8 cellular contexts compared by ENCODE assay signal in genomic region chr10:125059348-125059747, GRCh38.
DNase-seq lines count a peak whose midpoint lies in the region; ATAC-seq, FAIRE-seq and TF ChIP-seq lines count a peak whose summit lies in the region.
"Not testable (repeated sequence)": the region's sequence is repeated elsewhere in the genome, so short reads cannot be mapped to it uniquely, and the experiment has no call there.

No MANE protein-coding gene starts in this region.

- not testable (repeated sequence) for H3K4me2 ChIP-seq in K562 (ENCODE audit: insufficient read depth, low read length)

- not testable (repeated sequence) for FAIRE-seq in K562 (lab: Jason Lieb, UNC)

- H3K27ac ChIP-seq in K562 (ENCODE audit: extremely low read depth, low read depth, low read length) = not testable (repeated sequence)
- H3K27ac ChIP-seq in right cardiac atrium (ENCODE audit: low read length) (peak overlapping the region; percentile 0), psoas muscle (peak overlapping the region; percentile 80), testis (peak overlapping the region; percentile 43 to 80), aorta (ENCODE audit: low read depth in 1 of 2, low read length in 2 of 2) (peak overlapping the region; percentile 92 to 99)

- not testable (repeated sequence) for H3K9ac ChIP-seq in K562 (ENCODE audit: insufficient read depth in 1 of 2, low read depth in 2 of 2, low read length in 2 of 2)

- not testable (repeated sequence) for H3K4me3 ChIP-seq in K562; right cardiac atrium (ENCODE audit: low read length); psoas muscle; testis; aorta (ENCODE audit: low read length in 2 of 2)

- TF ChIP-seq CTCF in HFFc6 (IDR thresholded peaks at IDR 0.05); K562 (IDR thresholded peaks at IDR 0.05 in 2 of 3, conservative IDR thresholded peaks at IDR 0.05 in 1 of 3; ENCODE audit: insufficient read depth in 2 of 3, low read depth in 1 of 3, low read length in 3 of 3); endothelial cell (IDR thresholded peaks at IDR 0.05; ENCODE audit: unreplicated experiment); nephron progenitor cell (IDR thresholded peaks at IDR 0.05); psoas muscle (IDR thresholded peaks at IDR 0.05); testis (IDR thresholded peaks at IDR 0.05): not testable (repeated sequence)

- not testable (repeated sequence) for H2AFZ ChIP-seq in K562 (ENCODE audit: low read depth, low read length)

- not testable (repeated sequence) for BruUV-seq in K562 (replicated peaks; lab: Mats Ljungman, UMichigan)

- not testable (repeated sequence) for TF ChIP-seq POLR2A in K562 (conservative IDR thresholded peaks at IDR 0.05); testis (IDR thresholded peaks at IDR 0.05)

- H3K4me1 ChIP-seq in K562 (replicated peaks in 1 of 2; ENCODE audit: control insufficient read depth in 2 of 2, insufficient read depth in 2 of 2, low read length in 2 of 2) (peaks cover 12 to 25% of the 10 kb centered on the region in 2 experiments), right cardiac atrium (ENCODE audit: control insufficient read depth, insufficient read depth, low read length) (peaks cover 45% of the 10 kb centered on the region), psoas muscle (peaks cover 99% of the 10 kb centered on the region), testis (peaks cover 77% of the 10 kb centered on the region)
- H3K4me1 ChIP-seq in aorta (ENCODE audit: control insufficient read depth in 1 of 2, insufficient read depth in 2 of 2, low read length in 2 of 2) = not testable (repeated sequence)

- H3K27me3 Mint-ChIP-seq in HFFc6 (ENCODE audit: insufficient read depth); nephron progenitor cell (ENCODE audit: low read depth, poor library complexity): not testable (repeated sequence)
- H3K27me3 Mint-ChIP-seq in endothelial cell (ENCODE audit: unreplicated experiment) = peaks cover 13% of the 10 kb centered on the region

- H3K36me3 ChIP-seq in K562 (ENCODE audit: control insufficient read depth, insufficient read depth, low read length) = peaks cover 27% of the 10 kb centered on the region; the same call in 2 of the 3 replicates
- H3K36me3 ChIP-seq in psoas muscle (ENCODE audit: insufficient read depth in 1 of 2, low read depth in 1 of 2); testis (ENCODE audit: low read depth, missing control alignments); aorta (ENCODE audit: control insufficient read depth in 1 of 2, insufficient read depth in 2 of 2, low read length in 1 of 2): not testable (repeated sequence)

- CTCF ChIA-PET in K562 (lab: Yijun Ruan, JAX; ENCODE audit: low intra/inter-chr PET ratio) = not testable (repeated sequence)

- POLR2A ChIA-PET in K562 (lab: Yijun Ruan, JAX) = not testable (repeated sequence)

- peaks cover 92% of the 10 kb centered on the region for H3K4me1 Mint-ChIP-seq in HFFc6 (ENCODE audit: low read depth)
- peaks cover 62% of the 10 kb centered on the region for H3K4me1 Mint-ChIP-seq in endothelial cell (ENCODE audit: unreplicated experiment)
- peaks cover 98% of the 10 kb centered on the region for H3K4me1 Mint-ChIP-seq in nephron progenitor cell

- not testable (repeated sequence) for H3K9me1 ChIP-seq in K562 (ENCODE audit: control insufficient read depth, insufficient read depth, low read length)

- not testable (repeated sequence) for ATAC-seq in K562; right cardiac atrium; psoas muscle; aorta (ENCODE audit: low FRiP score)

- not testable (repeated sequence) for H3K27me3 ChIP-seq in K562 (ENCODE audit: control insufficient read depth in 2 of 2, insufficient read depth in 2 of 2, low read length in 2 of 2); right cardiac atrium (ENCODE audit: control insufficient read depth, insufficient read depth); psoas muscle (ENCODE audit: insufficient read depth in 3 of 3, low read length in 2 of 3); testis; aorta (ENCODE audit: control insufficient read depth in 1 of 2, insufficient read depth in 2 of 2, low read length in 1 of 2)

- H3K4me3 Mint-ChIP-seq in HFFc6, nephron progenitor cell: not testable (repeated sequence)
- peak overlapping the region; percentile 51 for H3K4me3 Mint-ChIP-seq in endothelial cell (ENCODE audit: unreplicated experiment)

- peaks cover 36% of the 10 kb centered on the region for H3K36me3 Mint-ChIP-seq in HFFc6 (ENCODE audit: low read depth)
- peaks cover 37% of the 10 kb centered on the region for H3K36me3 Mint-ChIP-seq in endothelial cell (ENCODE audit: low read depth, unreplicated experiment)
- peaks cover 37% of the 10 kb centered on the region for H3K36me3 Mint-ChIP-seq in nephron progenitor cell (ENCODE audit: low read depth)

- peaks cover 75% of the 10 kb centered on the region for H3K79me2 ChIP-seq in K562 (ENCODE audit: control insufficient read depth, insufficient read depth, low read length)

- TF ChIP-seq RAD21 in K562 (CRISPR knock-in tag; conservative IDR thresholded peaks at IDR 0.05 in 1 of 2, IDR thresholded peaks at IDR 0.05 in 1 of 2) = not testable (repeated sequence)

- DNase-seq in HFFc6; endothelial cell (ENCODE audit: low spot score); right cardiac atrium; nephron progenitor cell; psoas muscle; testis: not testable (repeated sequence)
- peak in 1 of 4 experiments; percentile 0 for DNase-seq in K562 (ENCODE audit: extremely low read depth in 1 of 4, low spot score in 3 of 4)
- DNase-seq in aorta = peak in 1 of 2 donors; percentile 28

- in situ Hi-C loops in K562 (cut with MboI) = not testable (repeated sequence)

- H3K27ac Mint-ChIP-seq in HFFc6 (peak overlapping the region; percentile 29; the same call in 1 of the 2 replicates), endothelial cell (ENCODE audit: unreplicated experiment) (peak overlapping the region; percentile 53), nephron progenitor cell (peak overlapping the region; percentile 100)

- H3K9me3 Mint-ChIP-seq in HFFc6; endothelial cell (ENCODE audit: unreplicated experiment); nephron progenitor cell: not testable (repeated sequence)

- intact Hi-C loops in K562 (cut with micrococcal nuclease); psoas muscle (cut with DNase I): not testable (repeated sequence)
- intact Hi-C loops in right cardiac atrium (cut with DNase I) = loop anchor here in 1 of 4 donors (5.0 kb wide), 1 partner anchor 98 kb away; no protein-coding TSS in a partner anchor
- intact Hi-C loops in testis (cut with DNase I; ENCODE audit: low total_unique reads) = loop anchor here (5.0 to 10.0 kb wide), 2 partner anchors 103 to 145 kb away; partner anchors contain the start of gene CTBP2
- intact Hi-C loops in aorta (cut with DNase I) = loop anchor here in 1 of 2 donors (5.0 kb wide), 1 partner anchor 62 kb away; no protein-coding TSS in a partner anchor

- WGBS in K562 (ENCODE audit: insufficient coverage, low coverage, missing lambda C conversion rate) = 95% methylated on average over 6 of the region's 8 CpGs
- WGBS in right cardiac atrium = 95% methylated on average over 8 of the region's 8 CpGs
- 83 to 90% (median 86%) methylated on average over 8 of the region's 8 CpGs for WGBS in psoas muscle, 3 donors
- 91 to 97% methylated on average over 5 to 8 of the region's 8 CpGs for WGBS in testis, 2 donors
- 89% methylated on average over 8 of the region's 8 CpGs for WGBS in aorta, 2 donors

- H3K9me3 ChIP-seq in K562 (replicated peaks; ENCODE audit: control insufficient read depth, insufficient read depth, low read depth, low read length); right cardiac atrium (ENCODE audit: control insufficient read depth, low read length); psoas muscle; testis; aorta (ENCODE audit: control insufficient read depth, low read length): not testable (repeated sequence)

- H4K20me1 ChIP-seq in K562 (replicated peaks; ENCODE audit: control insufficient read depth, insufficient read depth, low read length) = peaks cover 19% of the 10 kb centered on the region

- not testable (repeated sequence) for TF ChIP-seq EP300 in K562 (IDR thresholded peaks at IDR 0.05; ENCODE audit: low read length)

TF ChIP-seq in K562, 482 proteins besides CTCF, POLR2A, EP300 and RAD21:
- 0 out of 2 replicates have a peak, but pooled peaks have one; percentile 8 for TF ChIP-seq ATF3 (IDR thresholded peaks at IDR 0.05)
- not testable (repeated sequence) for TF ChIP-seq ATF3 (CRISPR knock-in tag; conservative IDR thresholded peaks at IDR 0.05)

Comparison
In these comparisons a context has a peak if more than half of its experiments do, and no peak if none do; other contexts are left out.
1. H3K27ac Mint-ChIP-seq: peak in every context shown above with its lines; median percentile 100 in nephron progenitor cell; 53 in endothelial cell; 29 in HFFc6.